ENCODE assay signal across 36 cellular contexts in the genomic region with DNA sequence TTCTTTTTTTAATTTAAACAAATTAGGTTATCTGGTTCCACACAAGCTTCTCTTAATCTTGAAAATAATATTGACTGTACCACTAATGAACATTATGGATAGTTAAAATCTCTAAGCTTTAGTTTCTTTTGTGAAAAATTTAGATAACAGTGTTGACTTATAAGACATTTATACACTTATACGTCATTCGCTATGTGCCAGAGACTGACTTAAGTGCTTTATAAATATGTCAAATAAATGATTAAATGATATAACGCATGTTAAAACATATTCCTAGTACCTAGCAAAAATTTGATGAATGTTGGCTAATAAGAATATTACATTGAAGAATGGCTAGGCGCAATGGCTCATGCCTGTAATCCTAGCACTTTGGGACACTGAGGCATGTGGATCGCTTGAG.
"Had no signal": no experiment of that assay in that cellular context is flagged by ENCODE, and none has a peak within 500 bp of the region (broad histone marks: within the 10 kb centered on the region; RNA-seq: fewer than 3 reads in every experiment).

No MANE protein-coding gene starts in this region.

- DNase-seq: activated B cell treated with CpG ODN at 0.5 μM for 24 hours; activated CD4-positive, alpha-beta memory T cell treated with anti-CD3 and anti-CD28 coated beads, Interleukin-2, amount 10 ng/mL, durations not matched to agents 7 days and 5 days; activated CD4-positive, alpha-beta T cell treated with anti-CD3 and anti-CD28 coated beads for 4 hours; activated CD4-positive, alpha-beta T cell treated with anti-CD3 and anti-CD28 coated beads, Interleukin-2, amount 10 ng/mL, durations not matched to agents 24 days and 14 days; activated CD4-positive, alpha-beta T cell treated with anti-CD3 and anti-CD28 coated beads, Interleukin-2, amount 50 U/mL, for 1 hour; activated CD4-positive, alpha-beta T cell treated with anti-CD3 and anti-CD28 coated beads, Interleukin-2, amount 50 U/mL, for 4 hours; activated CD4-positive, CD25-positive, alpha-beta regulatory T cell treated with anti-CD3 and anti-CD28 coated beads, Interleukin-2, amount 50 U/mL, for 72 hours; activated CD8-positive, alpha-beta memory T cell treated with anti-CD3 and anti-CD28 coated beads for 24 hours; activated CD8-positive, alpha-beta memory T cell treated with anti-CD3 and anti-CD28 coated beads, Interleukin-2, amount 10 ng/mL, durations not matched to agents 7 days and 5 days; activated CD8-positive, alpha-beta memory T cell treated with anti-CD3 and anti-CD28 coated beads, Interleukin-2, amount 50 U/mL, for 48 hours; activated CD8-positive, alpha-beta T cell treated with anti-CD3 and anti-CD28 coated beads, Interleukin-2, amount 10 ng/mL, durations not matched to agents 7 days and 5 days; activated effector memory CD4-positive, alpha-beta T cell treated with Interleukin-2 at 50 U/mL for 16 hours; activated gamma-delta T cell; activated naive CD4-positive, alpha-beta T cell treated with anti-CD3 and anti-CD28 coated beads, Interleukin-2, amount 10 ng/mL, durations not matched to agents 7 days and 5 days; activated naive CD4-positive, alpha-beta T cell treated with Interleukin-2 at 50 U/mL for 16 hours; activated naive CD8-positive, alpha-beta T cell treated with anti-CD3 and anti-CD28 coated beads, Interleukin-2, amount 10 ng/mL, durations not matched to agents 7 days and 5 days; activated T-cell treated with anti-CD3 and anti-CD28 coated beads, Interleukin-2, amount 50 U/mL, for 24 hours; activated T-cell treated with anti-CD3 and anti-CD28 coated beads, Interleukin-2, amount 50 U/mL, for 48 hours; adrenal gland; amniotic stem cell; aorta; body of pancreas; brain microvascular endothelial cell; central memory CD4-positive, alpha-beta T cell; cerebellar nuclear complex; T-cell; T-helper 2 cell; T-helper 9 cell had no signal

- FAIRE-seq: astrocyte, TTC549 had no signal

- H3K4me1 ChIP-seq: breast epithelium had no signal

- H3K36me3 ChIP-seq: adrenal gland, brain microvascular endothelial cell, breast epithelium had no signal

- H3K9me3 Mint-ChIP-seq: activated B cell treated with CpG ODN at 0.5 μM for 24 hours; activated CD4-positive, alpha-beta memory T cell treated with anti-CD3 and anti-CD28 coated beads, Interleukin-2, amount 10 ng/mL, durations not matched to agents 7 days and 5 days; activated CD4-positive, alpha-beta T cell treated with anti-CD3 and anti-CD28 coated beads, Interleukin-2, amount 10 ng/mL, durations not matched to agents 24 days and 14 days; activated naive CD4-positive, alpha-beta T cell treated with anti-CD3 and anti-CD28 coated beads, Interleukin-2, amount 10 ng/mL, durations not matched to agents 7 days and 5 days; activated naive CD4-positive, alpha-beta T cell treated with anti-CD3 and anti-CD28 coated beads, Interleukin-2, amount 50 U/mL, for 24 hours; activated naive CD8-positive, alpha-beta T cell treated with anti-CD3 and anti-CD28 coated beads, Interleukin-2, amount 10 ng/mL, durations not matched to agents 7 days and 5 days; activated T-cell treated with anti-CD3 and anti-CD28 coated beads, Interleukin-2, amount 50 U/mL, for 24 hours; activated T-helper 2 cell treated with anti-CD3 and anti-CD28 coated beads, Interferon-gamma antibody, Interleukin-2, Interleukin-4, amounts not matched to agents 10 μg/mL and 5 μg/mL and 100 μg/mL, durations not matched to agents 14 hours and 24 hours and 36 hours; T-cell; T-helper 2 cell treated with Interferon-gamma antibody and Interleukin-4, amounts not matched to agents 5 μg/mL and 100 μg/mL, for 36 hours had no signal

- H3K4me3 ChIP-seq: adrenal gland, body of pancreas, breast epithelium had no signal

- H3K9me3 ChIP-seq: adrenal gland, body of pancreas, breast epithelium had no signal

- H3K27ac Mint-ChIP-seq: activated B cell treated with CpG ODN at 0.5 μM for 24 hours; activated CD4-positive, alpha-beta memory T cell treated with anti-CD3 and anti-CD28 coated beads, Interleukin-2, amount 10 ng/mL, durations not matched to agents 7 days and 5 days; activated CD4-positive, alpha-beta T cell treated with anti-CD3 and anti-CD28 coated beads, Interleukin-2, amount 10 ng/mL, durations not matched to agents 24 days and 14 days; activated CD8-positive, alpha-beta memory T cell treated with anti-CD3 and anti-CD28 coated beads, Interleukin-2, amount 10 ng/mL, durations not matched to agents 7 days and 5 days; activated CD8-positive, alpha-beta T cell treated with anti-CD3 and anti-CD28 coated beads, Interleukin-2, amount 10 ng/mL, durations not matched to agents 7 days and 5 days; activated naive CD4-positive, alpha-beta T cell treated with anti-CD3 and anti-CD28 coated beads, Interleukin-2, amount 10 ng/mL, durations not matched to agents 7 days and 5 days; activated naive CD8-positive, alpha-beta T cell treated with anti-CD3 and anti-CD28 coated beads, Interleukin-2, amount 10 ng/mL, durations not matched to agents 7 days and 5 days; activated T-cell treated with anti-CD3 and anti-CD28 coated beads, Interleukin-2, amount 50 U/mL, for 24 hours; activated T-helper 2 cell treated with anti-CD3 and anti-CD28 coated beads, Interferon-gamma antibody, Interleukin-2, Interleukin-4, amounts not matched to agents 10 μg/mL and 5 μg/mL and 100 μg/mL, durations not matched to agents 14 hours and 24 hours and 36 hours; T-cell; T-helper 2 cell treated with Interferon-gamma antibody and Interleukin-4, amounts not matched to agents 5 μg/mL and 100 μg/mL, for 36 hours had no signal

- H3K4me3 Mint-ChIP-seq: activated B cell treated with CpG ODN at 0.5 μM for 24 hours; activated CD4-positive, alpha-beta memory T cell treated with anti-CD3 and anti-CD28 coated beads, Interleukin-2, amount 10 ng/mL, durations not matched to agents 7 days and 5 days; activated CD4-positive, alpha-beta T cell treated with anti-CD3 and anti-CD28 coated beads, Interleukin-2, amount 10 ng/mL, durations not matched to agents 24 days and 14 days; activated CD8-positive, alpha-beta memory T cell treated with anti-CD3 and anti-CD28 coated beads, Interleukin-2, amount 10 ng/mL, durations not matched to agents 7 days and 5 days; activated CD8-positive, alpha-beta T cell treated with anti-CD3 and anti-CD28 coated beads, Interleukin-2, amount 10 ng/mL, durations not matched to agents 7 days and 5 days; activated naive CD4-positive, alpha-beta T cell treated with anti-CD3 and anti-CD28 coated beads, Interleukin-2, amount 10 ng/mL, durations not matched to agents 7 days and 5 days; activated naive CD4-positive, alpha-beta T cell treated with anti-CD3 and anti-CD28 coated beads, Interleukin-2, amount 50 U/mL, for 24 hours; activated naive CD8-positive, alpha-beta T cell; activated naive CD8-positive, alpha-beta T cell treated with anti-CD3 and anti-CD28 coated beads, Interleukin-2, amount 10 ng/mL, durations not matched to agents 7 days and 5 days; activated T-cell treated with anti-CD3 and anti-CD28 coated beads, Interleukin-2, amount 50 U/mL, for 24 hours; T-cell; T-helper 2 cell treated with Interferon-gamma antibody and Interleukin-4, amounts not matched to agents 5 μg/mL and 100 μg/mL, for 36 hours had no signal

- H3K27me3 Mint-ChIP-seq: activated B cell treated with CpG ODN at 0.5 μM for 24 hours; activated CD4-positive, alpha-beta memory T cell treated with anti-CD3 and anti-CD28 coated beads, Interleukin-2, amount 10 ng/mL, durations not matched to agents 7 days and 5 days; activated CD4-positive, alpha-beta T cell treated with anti-CD3 and anti-CD28 coated beads, Interleukin-2, amount 10 ng/mL, durations not matched to agents 24 days and 14 days; activated CD8-positive, alpha-beta memory T cell treated with anti-CD3 and anti-CD28 coated beads, Interleukin-2, amount 10 ng/mL, durations not matched to agents 7 days and 5 days; activated naive CD4-positive, alpha-beta T cell treated with anti-CD3 and anti-CD28 coated beads, Interleukin-2, amount 10 ng/mL, durations not matched to agents 7 days and 5 days; activated naive CD4-positive, alpha-beta T cell treated with anti-CD3 and anti-CD28 coated beads, Interleukin-2, amount 50 U/mL, for 24 hours; activated naive CD8-positive, alpha-beta T cell; activated naive CD8-positive, alpha-beta T cell treated with anti-CD3 and anti-CD28 coated beads, Interleukin-2, amount 10 ng/mL, durations not matched to agents 7 days and 5 days; activated T-cell treated with anti-CD3 and anti-CD28 coated beads, Interleukin-2, amount 50 U/mL, for 24 hours; T-cell had no signal

- H3K27ac ChIP-seq: adrenal gland, body of pancreas, brain microvascular endothelial cell, breast epithelium, VCaP had no signal

- ATAC-seq: activated CD8-positive, alpha-beta memory T cell treated with anti-CD3 and anti-CD28 coated beads, Interleukin-2, amount 10 ng/mL, durations not matched to agents 7 days and 5 days; activated CD8-positive, alpha-beta T cell treated with anti-CD3 and anti-CD28 coated beads, Interleukin-2, amount 10 ng/mL, durations not matched to agents 7 days and 5 days; body of pancreas; T-cell had no signal

- H3K27me3 ChIP-seq: adrenal gland, body of pancreas, brain microvascular endothelial cell, breast epithelium had no signal

- H3K4me1 Mint-ChIP-seq: activated B cell treated with CpG ODN at 0.5 μM for 24 hours; activated CD8-positive, alpha-beta memory T cell treated with anti-CD3 and anti-CD28 coated beads, Interleukin-2, amount 10 ng/mL, durations not matched to agents 7 days and 5 days; activated naive CD4-positive, alpha-beta T cell treated with anti-CD3 and anti-CD28 coated beads, Interleukin-2, amount 50 U/mL, for 24 hours; T-cell had no signal
